In genomic region chr16:17346441-17346773, GRCh38 we compare ENCODE assay signal across 12 cellular contexts.
DNase-seq lines count a peak whose midpoint lies in the region; ATAC-seq, FAIRE-seq and TF ChIP-seq lines count a peak whose summit lies in the region.
"Had no signal": no experiment of that assay in that cellular context is flagged by ENCODE, and none has a peak within 500 bp of the region (broad histone marks: within the 10 kb centered on the region; RNA-seq: fewer than 3 reads in every experiment).

No MANE protein-coding gene starts in this region.

- peaks cover 17% of the 10 kb centered on the region for H3K36me3 Mint-ChIP-seq in CD4-positive, CD25-positive, alpha-beta regulatory T cell

- RAD21 ChIA-PET in GM12878 (lab: Charles Lee; ENCODE audit: unreplicated experiment), result interaction anchor here (0.8 to 8.0 kb wide), 27 partner anchors 13 to 319 kb away, joined by 3 to 162 read pairs (median 6); no protein-coding TSS in a partner anchor

- H3K27me3 Mint-ChIP-seq in CD4-positive, CD25-positive, alpha-beta regulatory T cell, result no peaks in the 10 kb centered on the region

- H3K4me1 ChIP-seq in CD4-positive, CD25-positive, alpha-beta regulatory T cell (ENCODE audit: control insufficient read depth, insufficient read depth, low read length, poor library complexity, severe bottlenecking), result peaks cover 51% of the 10 kb centered on the region
- H3K4me1 ChIP-seq in GM12878 (ENCODE audit: control insufficient read depth, insufficient read depth, low read length), result peaks cover 62% of the 10 kb centered on the region
- peaks cover 91 to 99% of the 10 kb centered on the region in 2 experiments for H3K4me1 ChIP-seq in neutrophil (ENCODE audit: control insufficient read depth in 1 of 2, insufficient read depth in 1 of 2, low read depth in 1 of 2, low read length in 1 of 2)

- POLR2A ChIA-PET in GM12878 (lab: Charles Lee), result interaction anchor here (0.9 to 6.6 kb wide), 13 partner anchors 10 to 121 kb away, joined by 3 to 46 read pairs (median 7); no protein-coding TSS in a partner anchor

- H3K4me3 ChIP-seq in CD4-positive, CD25-positive, alpha-beta regulatory T cell (ENCODE audit: low read depth, low read length), result no peak overlapping the region
- no peak overlapping the region for H3K4me3 ChIP-seq in HL-60 (replicated peaks; ENCODE audit: insufficient read depth, low read length)
- H3K4me3 ChIP-seq in GM12878, result no peak overlapping the region
- H3K4me3 ChIP-seq in neutrophil (ENCODE audit: low read depth in 1 of 2, low read length in 1 of 2), result no peak overlapping the region

- peak overlapping the region; percentile 93 to 98 (median 94) for H3K27ac Mint-ChIP-seq in CD4-positive, CD25-positive, alpha-beta regulatory T cell

- peak overlapping the region; percentile 59 for H2AFZ ChIP-seq in GM12878 (ENCODE audit: control insufficient read depth, low read depth, low read length)

- no TSS peak for BruUV-seq in GM12878 (replicated peaks; lab: Mats Ljungman, UMichigan)

- H3K36me3 ChIP-seq in CD4-positive, CD25-positive, alpha-beta regulatory T cell (ENCODE audit: control insufficient read depth, insufficient read depth, low read length), result no peaks in the 10 kb centered on the region
- H3K36me3 ChIP-seq in GM12878 (ENCODE audit: control insufficient read depth in 2 of 2, insufficient read depth in 2 of 2, low read length in 1 of 2), result no peaks in the 10 kb centered on the region
- no peaks in the 10 kb centered on the region for H3K36me3 ChIP-seq in neutrophil

- no peak for TF ChIP-seq POLR2A in GM12878 (IDR thresholded peaks at IDR 0.05; ENCODE audit: low read depth, low read length)

- no peak for FAIRE-seq in GM12878 (lab: Jason Lieb, UNC)

- ATAC-seq in CD4-positive, CD25-positive, alpha-beta regulatory T cell (ENCODE audit: low read depth in 2 of 2), result no peak
- peak; percentile 25 for ATAC-seq in GM12878
- no peak for ATAC-seq in GM18498 (IDR thresholded peaks at IDR 0.05; ENCODE audit: unreplicated experiment)
- ATAC-seq in HG02642 (IDR thresholded peaks at IDR 0.05; ENCODE audit: poor library complexity, unreplicated experiment), result no peak
- ATAC-seq in HG03196 (IDR thresholded peaks at IDR 0.05; ENCODE audit: unreplicated experiment), result no peak
- ATAC-seq: CD8-positive, alpha-beta T cell had no signal

- H3K9me3 ChIP-seq in CD4-positive, CD25-positive, alpha-beta regulatory T cell (ENCODE audit: control insufficient read depth in 2 of 2, low read length in 2 of 2), result no peaks in the 10 kb centered on the region
- no peaks in the 10 kb centered on the region for H3K9me3 ChIP-seq in GM12878 (replicated peaks; ENCODE audit: control insufficient read depth, insufficient read depth, low read length)
- no peaks in the 10 kb centered on the region for H3K9me3 ChIP-seq in neutrophil

- CTCF ChIA-PET in GM12878 (lab: Yijun Ruan, JAX), result interaction anchor here (0.8 to 5.6 kb wide), 23 partner anchors 13 to 122 kb away, joined by 3 to 47 read pairs (median 5); no protein-coding TSS in a partner anchor

- peak overlapping the region; percentile 76 for H3K4me2 ChIP-seq in GM12878 (ENCODE audit: control insufficient read depth, insufficient read depth)

- peaks cover 0 to 2% (median 0%) of the 10 kb centered on the region in 7 donors for H3K9me3 Mint-ChIP-seq in CD4-positive, CD25-positive, alpha-beta regulatory T cell
- H3K9me3 Mint-ChIP-seq: CD8-positive, alpha-beta T cell had no signal

- peak; percentile 27 for TF ChIP-seq RAD21 in GM12878 (IDR thresholded peaks at IDR 0.05; ENCODE audit: insufficient read depth, low read depth, low read length)

- intact Hi-C loops in GM12878 (cut with micrococcal nuclease; ENCODE audit: unreplicated experiment) (loop anchor here (2.0 kb wide), 1 partner anchor 122 kb away; no protein-coding TSS in a partner anchor), posterior cingulate gyrus (cut with DNase I) (no loop called here)

- SMC1A ChIA-PET in GM12878 (lab: Charles Lee; ENCODE audit: uncharacterized antibody, unreplicated experiment), result interaction anchor here (0.7 to 10.3 kb wide), 27 partner anchors 22 to 485 kb away, joined by 3 to 303 read pairs (median 7); no protein-coding TSS in a partner anchor

- no peak for TF ChIP-seq EP300 in GM12878 (IDR thresholded peaks at IDR 0.05; ENCODE audit: borderline replicate concordance in 1 of 2, control insufficient read depth in 1 of 2, low read depth in 2 of 2, low read length in 2 of 2)

- H3K79me2 ChIP-seq in GM12878 (ENCODE audit: control insufficient read depth, insufficient read depth, low read length), result no peaks in the 10 kb centered on the region

- WGBS in GM12878 (ENCODE audit: insufficient coverage, insufficient replicate concordance, low lambda C conversion rate, missing lambda C conversion rate), result 22% methylated on average over 3 of the region's 3 CpGs

- in situ Hi-C loops in GM12878 (cut with MboI), result loop anchor here (10.0 kb wide), 1 partner anchor 482 kb away; no protein-coding TSS in a partner anchor

- peak overlapping the region; percentile 61 for H3K27ac ChIP-seq in CD4-positive, CD25-positive, alpha-beta regulatory T cell (ENCODE audit: insufficient read depth, low read length, poor library complexity, severe bottlenecking)
- H3K27ac ChIP-seq in HL-60 (replicated peaks) (peak overlapping the region; percentile 87), GM12878 (ENCODE audit: control insufficient read depth, insufficient read depth) (peak overlapping the region; percentile 82), neutrophil (peak overlapping the region; percentile 86)

- H3K4me3 Mint-ChIP-seq in CD4-positive, CD25-positive, alpha-beta regulatory T cell, result peak overlapping the region in 3 of 4 donors; percentile 74 to 81 (median 76)

- no peaks in the 10 kb centered on the region for H3K27me3 ChIP-seq in CD4-positive, CD25-positive, alpha-beta regulatory T cell (ENCODE audit: control insufficient read depth, insufficient read depth, low read length)
- H3K27me3 ChIP-seq in HL-60 (ENCODE audit: insufficient read depth, poor library complexity, severe bottlenecking) (no peaks in the 10 kb centered on the region), GM12878 (replicated peaks in 1 of 2; ENCODE audit: control insufficient read depth in 2 of 2, insufficient read depth in 2 of 2, low read length in 1 of 2) (no peaks in the 10 kb centered on the region), neutrophil (no peaks in the 10 kb centered on the region)

- peaks cover 31 to 83% (median 47%) of the 10 kb centered on the region in 4 donors for H3K4me1 Mint-ChIP-seq in CD4-positive, CD25-positive, alpha-beta regulatory T cell

- no peaks in the 10 kb centered on the region for H4K20me1 ChIP-seq in GM12878 (ENCODE audit: control insufficient read depth, insufficient read depth)

- H3K9ac ChIP-seq in GM12878 (ENCODE audit: control insufficient read depth, insufficient read depth, low read length), result peak overlapping the region; percentile 60

- DNase-seq in CD4-positive, CD25-positive, alpha-beta regulatory T cell, result no peak
- DNase-seq in HL-60 (ENCODE audit: low read depth in 1 of 2, low spot score in 1 of 2) (no peak), GM12878 (ENCODE audit: low read depth, low spot score) (no peak), posterior cingulate gyrus (no peak)
- DNase-seq: activated CD4-positive, alpha-beta T cell treated with anti-CD3 and anti-CD28 coated beads, Interleukin-2, amount 50 U/mL, for 4 hours; CD8-positive, alpha-beta T cell; IMR-90; NCI-H1105 had no signal

- TF ChIP-seq CTCF in HL-60 (IDR thresholded peaks at IDR 0.05; ENCODE audit: insufficient read depth, low read length) (no peak), GM12878 (IDR thresholded peaks at IDR 0.05 in 2 of 3, conservative IDR thresholded peaks at IDR 0.05 in 1 of 3; ENCODE audit: control insufficient read depth in 2 of 3, extremely low read depth in 1 of 3, insufficient read depth in 1 of 3, low read depth in 3 of 3, low read length in 3 of 3) (no peak), neutrophil (IDR thresholded peaks at IDR 0.05) (no peak)

TF ChIP-seq in GM12878, 131 proteins besides CTCF, POLR2A, EP300 and RAD21:
- TF ChIP-seq ZNF687 (IDR thresholded peaks at IDR 0.05) (peak; percentile 32), TCF7 (IDR thresholded peaks at IDR 0.05; ENCODE audit: borderline replicate concordance) (no peak), PKNOX1 (IDR thresholded peaks at IDR 0.05) (no peak)
TF ChIP-seq in GM12878: peak in this region for 1.
